ENCODE assay signal across 10 cellular contexts in genomic region chr15:58440922-58441321, GRCh38. TPM values are rescaled to one million over a fixed set of nuclear protein-coding genes. Genes with fewer than 3 reads are reported as not detected.
A peak's percentile ranks its signal among the peaks of the same experiment; 100 is the strongest.
DNase-seq lines count a peak whose midpoint lies in the region; ATAC-seq and TF ChIP-seq lines count a peak whose summit lies in the region.
"Had no signal": no experiment of that assay in that cellular context is flagged by ENCODE, and none has a peak within 500 bp of the region (broad histone marks: within the 10 kb centered on the region; RNA-seq: fewer than 3 reads in every experiment).

No MANE protein-coding gene starts in this region.

- H3K4me1 ChIP-seq in ascending aorta (peaks cover 6 to 18% of the 10 kb centered on the region in 2 donors), suprapubic skin (peaks cover 60% of the 10 kb centered on the region)

- H3K4me3 ChIP-seq in ascending aorta (no peak overlapping the region), suprapubic skin (no peak overlapping the region)

- TF ChIP-seq CTCF in ascending aorta (IDR thresholded peaks at IDR 0.05) (no peak), suprapubic skin (IDR thresholded peaks at IDR 0.05) (no peak)

- peak; percentile 90 for ATAC-seq in left colon

- no peak for TF ChIP-seq EP300 in suprapubic skin (IDR thresholded peaks at IDR 0.05)

- H3K27me3 Mint-ChIP-seq in T-helper 1 cell treated with Interleukin-12 subunit alpha and Interleukin-12 subunit beta and Interleukin-4 antibody, amounts not matched to agents 30 μg/mL and 1 μg/mL, for 36 hours (ENCODE audit: low read depth): no peaks in the 10 kb centered on the region
- no peaks in the 10 kb centered on the region for H3K27me3 Mint-ChIP-seq in activated naive CD4-positive, alpha-beta T cell treated with anti-CD3 and anti-CD28 coated beads for 36 hours (ENCODE audit: low read depth)

- CTCF ChIA-PET in activated naive CD4-positive, alpha-beta T cell treated with anti-CD3 and anti-CD28 coated beads for 36 hours (lab: Charles Lee): interaction anchor here (0.7 kb wide), 1 partner anchor 1218 kb away, joined by 3 read pairs; no protein-coding TSS in a partner anchor

- no peaks in the 10 kb centered on the region for H3K9me3 Mint-ChIP-seq in T-helper 1 cell treated with Interleukin-12 subunit alpha and Interleukin-12 subunit beta and Interleukin-4 antibody, amounts not matched to agents 30 μg/mL and 1 μg/mL, for 36 hours
- H3K9me3 Mint-ChIP-seq in activated naive CD4-positive, alpha-beta T cell treated with anti-CD3 and anti-CD28 coated beads for 36 hours: no peaks in the 10 kb centered on the region

- TF ChIP-seq POLR2A in suprapubic skin (IDR thresholded peaks at IDR 0.05): no peak

- H3K4me1 Mint-ChIP-seq in T-helper 1 cell treated with Interleukin-12 subunit alpha and Interleukin-12 subunit beta and Interleukin-4 antibody, amounts not matched to agents 30 μg/mL and 1 μg/mL, for 36 hours (ENCODE audit: low read depth): peaks cover 30% of the 10 kb centered on the region
- H3K4me1 Mint-ChIP-seq in activated naive CD4-positive, alpha-beta T cell treated with anti-CD3 and anti-CD28 coated beads for 36 hours (ENCODE audit: low read depth): peaks cover 14% of the 10 kb centered on the region

- H3K27ac ChIP-seq in ascending aorta (peak overlapping the region; percentile 61 to 68), suprapubic skin (peak overlapping the region; percentile 88)

- H3K4me3 Mint-ChIP-seq in T-helper 1 cell treated with Interleukin-12 subunit alpha and Interleukin-12 subunit beta and Interleukin-4 antibody, amounts not matched to agents 30 μg/mL and 1 μg/mL, for 36 hours: no peak overlapping the region
- no peak overlapping the region for H3K4me3 Mint-ChIP-seq in activated naive CD4-positive, alpha-beta T cell treated with anti-CD3 and anti-CD28 coated beads for 36 hours

- 85% methylated on average over 1 of the region's 1 CpG for WGBS in suprapubic skin

- H3K9me3 ChIP-seq in ascending aorta: no peaks in the 10 kb centered on the region
- no peaks in the 10 kb centered on the region for H3K9me3 ChIP-seq in suprapubic skin

- H3K27me3 ChIP-seq in ascending aorta (no peaks in the 10 kb centered on the region), suprapubic skin (no peaks in the 10 kb centered on the region)

- H3K36me3 ChIP-seq in ascending aorta: no peaks in the 10 kb centered on the region
- H3K36me3 ChIP-seq in suprapubic skin: no peaks in the 10 kb centered on the region

- peaks cover 2% of the 10 kb centered on the region for H3K36me3 Mint-ChIP-seq in T-helper 1 cell treated with Interleukin-12 subunit alpha and Interleukin-12 subunit beta and Interleukin-4 antibody, amounts not matched to agents 30 μg/mL and 1 μg/mL, for 36 hours (ENCODE audit: low read depth)
- no peaks in the 10 kb centered on the region for H3K36me3 Mint-ChIP-seq in activated naive CD4-positive, alpha-beta T cell treated with anti-CD3 and anti-CD28 coated beads for 36 hours (ENCODE audit: low read depth)

- intact Hi-C loops in ascending aorta (cut with DNase I): loop anchor here (2.0 kb wide), 2 partner anchors 50 to 308 kb away; partner anchors contain the start of gene ADAM10
- intact Hi-C loops in left colon (cut with DNase I, micrococcal nuclease): no loop called here
- intact Hi-C loops in activated naive CD4-positive, alpha-beta T cell treated with anti-CD3 and anti-CD28 coated beads for 36 hours (cut with micrococcal nuclease): no loop called here

- H3K27ac Mint-ChIP-seq in T-helper 1 cell treated with Interleukin-12 subunit alpha and Interleukin-12 subunit beta and Interleukin-4 antibody, amounts not matched to agents 30 μg/mL and 1 μg/mL, for 36 hours: peak overlapping the region; percentile 4
- H3K27ac Mint-ChIP-seq in activated naive CD4-positive, alpha-beta T cell treated with anti-CD3 and anti-CD28 coated beads for 36 hours: no peak overlapping the region

- no peak for DNase-seq in T-helper 1 cell
- DNase-seq in ascending aorta (ENCODE audit: low spot score in 2 of 2): peak in 1 of 2 donors; percentile 34
- DNase-seq in left colon: peak; percentile 76 to 84
- DNase-seq in suprapubic skin (ENCODE audit: low spot score in 2 of 2): peak in 1 of 2 donors; percentile 66
- no peak for DNase-seq in kidney glomerular epithelial cell (lab: John Stamatoyannopoulos, UW)
- DNase-seq in activated naive CD4-positive, alpha-beta T cell treated with anti-CD3 and anti-CD28 coated beads for 36 hours: no peak
- no peak for DNase-seq in SIG-M5 (lab: John Stamatoyannopoulos, UW)
- DNase-seq: activated T-cell treated with anti-CD3 and anti-CD28 coated beads for 4 hours, NCI-H1092 had no signal

RNA-seq across cellular contexts. Expression of gene LIPC, which starts 9.1 kb away (rescaled TPM):
- total RNA-seq in ascending aorta (not detected), left colon (1 to 10 TPM; 3.0 to 6.0 TPM), suprapubic skin (under 1 TPM in 2 of 4 donors, not detected in 2; 0.26 to 0.96 TPM)
- total RNA-seq in activated naive CD4-positive, alpha-beta T cell treated with anti-CD3 and anti-CD28 coated beads for 36 hours: under 1 TPM; 0.14 to 0.47 TPM

Comparison
In these comparisons a context has a peak if more than half of its experiments do, and no peak if none do; other contexts are left out.
1. DNase-seq: peak in left colon (2 of 2); none in T-helper 1 cell (0 of 5), kidney glomerular epithelial cell (single experiment), activated naive CD4-positive, alpha-beta T cell treated with anti-CD3 and anti-CD28 coated beads for 36 hours (single experiment) and SIG-M5 (single experiment).